8 cellular contexts compared by ENCODE assay signal in genomic region chr15:94963953-94964352, GRCh38.
"Had no signal": no experiment of that assay in that cellular context is flagged by ENCODE, and none has a peak within 500 bp of the region (broad histone marks: within the 10 kb centered on the region; RNA-seq: fewer than 3 reads in every experiment).

No MANE protein-coding gene starts in this region.

- FAIRE-seq: G401.6, GM12878, GM12891, GM12892, GM18507, GM19239 had no signal

- ATAC-seq: GM12878 had no signal

- H3K4me3 ChIP-seq: GM12878 had no signal

- DNase-seq: GDM1, GF-D8 had no signal
